In the genomic region with DNA sequence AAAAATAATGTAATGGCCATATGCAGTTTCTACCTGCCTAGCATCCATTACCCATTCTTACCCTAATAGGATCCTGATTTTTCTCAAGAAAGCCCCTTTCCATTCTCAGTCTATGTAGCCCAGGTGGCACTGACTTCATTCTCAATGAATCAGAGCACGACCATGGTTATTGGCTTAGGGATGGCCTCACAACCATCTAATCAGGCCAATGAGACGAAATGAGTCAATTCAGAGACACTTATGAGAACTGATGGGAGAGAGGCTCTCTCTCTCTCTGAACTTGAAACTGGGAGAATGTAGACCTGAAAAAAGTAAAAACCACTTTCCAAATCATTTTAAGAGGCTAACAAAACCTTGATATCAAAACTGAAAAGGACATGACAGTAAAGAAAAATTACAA, we compare ENCODE assay signal across 33 cellular contexts.
"Had no signal": no experiment of that assay in that cellular context is flagged by ENCODE, and none has a peak within 500 bp of the region (broad histone marks: within the 10 kb centered on the region; RNA-seq: fewer than 3 reads in every experiment).

No MANE protein-coding gene starts in this region.

- H3K27me3 ChIP-seq: ascending aorta, breast epithelium, cardiac muscle cell, colonic mucosa had no signal

- DNase-seq: activated B cell treated with CpG ODN at 0.5 μM for 24 hours; activated CD4-positive, alpha-beta memory T cell treated with anti-CD3 and anti-CD28 coated beads, Interleukin-2, amount 10 ng/mL, durations not matched to agents 7 days and 5 days; activated CD4-positive, alpha-beta T cell treated with anti-CD3 and anti-CD28 coated beads, Interleukin-2, amount 10 ng/mL, durations not matched to agents 7 days and 5 days; activated CD4-positive, alpha-beta T cell treated with anti-CD3 and anti-CD28 coated beads, Interleukin-2, amount 50 U/mL, for 4 hours; activated CD8-positive, alpha-beta memory T cell treated with anti-CD3 and anti-CD28 coated beads, Interleukin-2, amount 50 U/mL, for 48 hours; activated effector memory CD4-positive, alpha-beta T cell treated with Interleukin-2 at 50 U/mL for 16 hours; activated gamma-delta T cell treated with Interleukin-2 at 50 U/mL for 16 hours; activated naive CD4-positive, alpha-beta T cell treated with Interleukin-2 at 50 U/mL for 16 hours; activated naive CD8-positive, alpha-beta T cell treated with anti-CD3 and anti-CD28 coated beads, Interleukin-2, amount 10 ng/mL, durations not matched to agents 7 days and 5 days; activated T-cell treated with anti-CD3 and anti-CD28 coated beads for 4 hours; activated T-cell treated with anti-CD3 and anti-CD28 coated beads, Interleukin-2, amount 50 U/mL, for 24 hours; activated T-cell treated with anti-CD3 and anti-CD28 coated beads, Interleukin-2, amount 50 U/mL, for 72 hours; central memory CD4-positive, alpha-beta T cell; cerebellar nuclear complex; colonic mucosa; effector CD8-positive, alpha-beta T cell; foreskin fibroblast; head of caudate nucleus; hippocampal formation; T-helper 17 cell; T1000; WERI-Rb-1 had no signal

- H3K36me3 ChIP-seq: ascending aorta, breast epithelium, cardiac muscle cell, colonic mucosa, WERI-Rb-1 had no signal

- H3K4me1 Mint-ChIP-seq: activated B cell treated with CpG ODN at 0.5 μM for 24 hours; activated naive CD4-positive, alpha-beta T cell treated with anti-CD3 and anti-CD28 coated beads, Interleukin-2, amount 50 U/mL, for 24 hours; activated naive CD8-positive, alpha-beta T cell treated with anti-CD3 and anti-CD28 coated beads, Interleukin-2, amount 10 ng/mL, durations not matched to agents 7 days and 5 days; brain had no signal

- H3K9me3 ChIP-seq: colonic mucosa had no signal

- H3K36me3 Mint-ChIP-seq: activated naive CD4-positive, alpha-beta T cell treated with anti-CD3 and anti-CD28 coated beads, Interleukin-2, amount 50 U/mL, for 24 hours; activated naive CD8-positive, alpha-beta T cell treated with anti-CD3 and anti-CD28 coated beads, Interleukin-2, amount 10 ng/mL, durations not matched to agents 7 days and 5 days; brain had no signal

- H3K9me3 Mint-ChIP-seq: activated B cell treated with CpG ODN at 0.5 μM for 24 hours; activated CD4-positive, alpha-beta memory T cell treated with anti-CD3 and anti-CD28 coated beads, Interleukin-2, amount 10 ng/mL, durations not matched to agents 7 days and 5 days; activated CD4-positive, alpha-beta T cell treated with anti-CD3 and anti-CD28 coated beads, Interleukin-2, amount 10 ng/mL, durations not matched to agents 7 days and 5 days; activated naive CD4-positive, alpha-beta T cell treated with anti-CD3 and anti-CD28 coated beads, Interleukin-2, amount 50 U/mL, for 24 hours; activated T-cell treated with anti-CD3 and anti-CD28 coated beads, Interleukin-2, amount 50 U/mL, for 24 hours; T-helper 2 cell treated with Interferon-gamma antibody and Interleukin-4, amounts not matched to agents 5 μg/mL and 100 μg/mL, for 36 hours had no signal

- H3K27ac Mint-ChIP-seq: activated B cell treated with CpG ODN at 0.5 μM for 24 hours; activated CD4-positive, alpha-beta memory T cell treated with anti-CD3 and anti-CD28 coated beads, Interleukin-2, amount 10 ng/mL, durations not matched to agents 7 days and 5 days; activated CD4-positive, alpha-beta T cell treated with anti-CD3 and anti-CD28 coated beads, Interleukin-2, amount 10 ng/mL, durations not matched to agents 7 days and 5 days; activated naive CD4-positive, alpha-beta T cell treated with anti-CD3 and anti-CD28 coated beads, Interleukin-2, amount 50 U/mL, for 24 hours; activated naive CD8-positive, alpha-beta T cell treated with anti-CD3 and anti-CD28 coated beads, Interleukin-2, amount 10 ng/mL, durations not matched to agents 7 days and 5 days; activated T-cell treated with anti-CD3 and anti-CD28 coated beads, Interleukin-2, amount 50 U/mL, for 24 hours; activated T-cell treated with anti-CD3 and anti-CD28 coated beads, Interleukin-2, amount 50 U/mL, for 72 hours; brain; T-helper 17 cell; T-helper 2 cell treated with Interferon-gamma antibody and Interleukin-4, amounts not matched to agents 5 μg/mL and 100 μg/mL, for 36 hours had no signal

- H3K4me3 Mint-ChIP-seq: activated B cell treated with CpG ODN at 0.5 μM for 24 hours; activated CD4-positive, alpha-beta memory T cell treated with anti-CD3 and anti-CD28 coated beads, Interleukin-2, amount 10 ng/mL, durations not matched to agents 7 days and 5 days; activated CD4-positive, alpha-beta T cell treated with anti-CD3 and anti-CD28 coated beads, Interleukin-2, amount 10 ng/mL, durations not matched to agents 7 days and 5 days; activated naive CD4-positive, alpha-beta T cell treated with anti-CD3 and anti-CD28 coated beads, Interleukin-2, amount 50 U/mL, for 24 hours; activated naive CD8-positive, alpha-beta T cell treated with anti-CD3 and anti-CD28 coated beads, Interleukin-2, amount 10 ng/mL, durations not matched to agents 7 days and 5 days; activated T-cell treated with anti-CD3 and anti-CD28 coated beads, Interleukin-2, amount 50 U/mL, for 24 hours; activated T-cell treated with anti-CD3 and anti-CD28 coated beads, Interleukin-2, amount 50 U/mL, for 72 hours; brain; T-helper 17 cell; T-helper 2 cell treated with Interferon-gamma antibody and Interleukin-4, amounts not matched to agents 5 μg/mL and 100 μg/mL, for 36 hours had no signal

- H3K4me1 ChIP-seq: ascending aorta, breast epithelium, colonic mucosa had no signal

- H3K27me3 Mint-ChIP-seq: activated naive CD4-positive, alpha-beta T cell treated with anti-CD3 and anti-CD28 coated beads, Interleukin-2, amount 50 U/mL, for 24 hours; activated T-cell treated with anti-CD3 and anti-CD28 coated beads, Interleukin-2, amount 50 U/mL, for 24 hours had no signal

- H3K27ac ChIP-seq: ascending aorta, breast epithelium, cardiac muscle cell, colonic mucosa, WERI-Rb-1 had no signal

- H3K4me3 ChIP-seq: ascending aorta, breast epithelium, cardiac muscle cell, colonic mucosa had no signal

- FAIRE-seq: endometrium, endothelial cell of umbilical vein, frontal cortex had no signal

- ATAC-seq: activated CD4-positive, CD25-positive, alpha-beta regulatory T cell treated with anti-CD3 and anti-CD28 coated beads, Interleukin-2, amount 50 U/mL, for 24 hours; esophagus mucosa; T-helper 17 cell had no signal
